ENCODE assay signal across 10 cellular contexts in the genomic region with DNA sequence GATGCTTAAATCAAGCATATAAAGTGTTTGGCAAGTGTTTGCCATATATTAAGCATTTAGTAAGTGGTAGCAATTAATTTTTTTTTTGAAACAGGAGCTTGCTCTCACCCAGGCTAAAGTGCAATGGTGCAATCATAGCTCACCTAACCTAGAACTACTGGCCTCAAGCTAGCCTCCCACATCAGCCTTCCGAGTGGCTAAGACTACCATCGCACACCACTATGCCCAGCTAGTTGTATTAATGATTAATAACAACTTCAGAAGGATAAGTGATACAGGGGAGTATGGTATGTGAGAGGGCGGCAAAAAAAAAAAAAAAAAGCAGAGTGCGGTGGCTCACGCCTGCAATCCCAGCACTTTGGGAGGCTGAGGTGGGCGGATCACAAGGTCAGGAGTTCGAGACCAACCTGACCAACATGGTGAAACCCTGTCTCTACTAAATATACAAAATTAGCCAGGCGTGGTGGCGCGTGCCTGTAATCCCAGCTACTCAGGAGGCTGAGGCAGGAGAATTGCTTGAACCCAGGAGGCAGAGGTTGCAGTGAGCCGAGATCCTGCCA. TPM values are rescaled to one million over a fixed set of nuclear protein-coding genes. Genes with fewer than 3 reads are reported as not detected.
A peak's percentile ranks its signal among the peaks of the same experiment; 100 is the strongest.
DNase-seq lines count a peak whose midpoint lies in the region; ATAC-seq and TF ChIP-seq lines count a peak whose summit lies in the region.
"Not testable (repeated sequence)": the region's sequence is repeated elsewhere in the genome, so short reads cannot be mapped to it uniquely, and the experiment has no call there.
"Had no signal": no experiment of that assay in that cellular context is flagged by ENCODE, and none has a peak within 500 bp of the region (broad histone marks: within the 10 kb centered on the region; RNA-seq: fewer than 3 reads in every experiment).

No MANE protein-coding gene starts in this region.

- TF ChIP-seq EP300 in gastroesophageal sphincter (IDR thresholded peaks at IDR 0.05); transverse colon (IDR thresholded peaks at IDR 0.05; ENCODE audit: low read depth): not testable (repeated sequence)

- H3K4me3 ChIP-seq in BLaER1 (peak overlapping the region; percentile 51; the same call in 1 of the 2 replicates), mesenchymal stem cell (ENCODE audit: insufficient read depth in 1 of 2, low read depth in 1 of 2, low read length in 2 of 2) (peak overlapping the region in 1 of 2 experiments; percentile 35)
- H3K4me3 ChIP-seq in PC-3 (ENCODE audit: low read length); ascending aorta; gastroesophageal sphincter; parathyroid adenoma (ENCODE audit: low read depth, low read length); smooth muscle cell; transverse colon: not testable (repeated sequence)

- in situ Hi-C loops in transverse colon (cut with MboI; ENCODE audit: low pct_ligation_motif_present in 1 of 4, low pct_unique_long_range_greater_than_20kb in 1 of 4, low sequenced_read_pairs in 3 of 4): loop anchor here in 2 of 4 donors (25.0 kb wide), 2 partner anchors 118 to 193 kb away; a partner anchor contains a TSS

- H3K79me2 ChIP-seq in PC-3 (ENCODE audit: low read length) (peaks cover 34% of the 10 kb centered on the region), parathyroid adenoma (peaks cover 39% of the 10 kb centered on the region), smooth muscle cell (ENCODE audit: low read depth) (peaks cover 31% of the 10 kb centered on the region)

- not testable (repeated sequence) for DNase-seq in PC-3; ascending aorta (ENCODE audit: low spot score in 2 of 2); mesenchymal stem cell; smooth muscle cell (lab: John Stamatoyannopoulos, UW; ENCODE audit: unreplicated experiment); transverse colon

- TF ChIP-seq CTCF in PC-3 (conservative IDR thresholded peaks at IDR 0.05; ENCODE audit: low read depth, low read length); ascending aorta (IDR thresholded peaks at IDR 0.05); gastroesophageal sphincter (IDR thresholded peaks at IDR 0.05); parathyroid adenoma (IDR thresholded peaks at IDR 0.05); smooth muscle cell (IDR thresholded peaks at IDR 0.05; ENCODE audit: borderline replicate concordance, insufficient read depth, poor library complexity, severe bottlenecking); transverse colon (IDR thresholded peaks at IDR 0.05): not testable (repeated sequence)

- H3K79me1 ChIP-seq in mesenchymal stem cell (replicated peaks; ENCODE audit: low read length, poor library complexity, severe bottlenecking): not testable (repeated sequence)

- not testable (repeated sequence) for H3K27me3 ChIP-seq in BLaER1; PC-3 (ENCODE audit: low read length); ascending aorta; gastroesophageal sphincter; mesenchymal stem cell (ENCODE audit: control insufficient read depth in 1 of 2, insufficient read depth in 1 of 2, low read length in 2 of 2); parathyroid adenoma (ENCODE audit: control insufficient read depth, insufficient read depth, low read length); smooth muscle cell (ENCODE audit: low read depth); transverse colon

- H3K4me2 ChIP-seq in BLaER1: peak overlapping the region; percentile 99
- H3K4me2 ChIP-seq in PC-3 (ENCODE audit: low read length); mesenchymal stem cell (ENCODE audit: low read length, poor library complexity, severe bottlenecking); parathyroid adenoma (ENCODE audit: low read length); smooth muscle cell: not testable (repeated sequence)

- not testable (repeated sequence) for H3F3A ChIP-seq in PC-3 (ENCODE audit: low read length, unreplicated experiment)
- peaks cover 21% of the 10 kb centered on the region for H3F3A ChIP-seq in smooth muscle cell (ENCODE audit: low read depth)

- not testable (repeated sequence) for H2AK5ac ChIP-seq in mesenchymal stem cell (ENCODE audit: low read length, severe bottlenecking)

- not testable (repeated sequence) for TF ChIP-seq POLR2A in gastroesophageal sphincter (IDR thresholded peaks at IDR 0.05); transverse colon (IDR thresholded peaks at IDR 0.05)

- H3K9ac ChIP-seq in BLaER1: peak overlapping the region; percentile 96
- not testable (repeated sequence) for H3K9ac ChIP-seq in PC-3 (ENCODE audit: low read length); parathyroid adenoma; smooth muscle cell (ENCODE audit: low read depth)
- peak overlapping the region; percentile 98 for H3K9ac ChIP-seq in mesenchymal stem cell (ENCODE audit: low read length)

- H3K14ac ChIP-seq in mesenchymal stem cell (ENCODE audit: low read length in 2 of 2): not testable (repeated sequence)

- intact Hi-C loops in PC-3 (cut with micrococcal nuclease); transverse colon (cut with DNase I; ENCODE audit: low total_unique reads): not testable (repeated sequence)
- intact Hi-C loops in ascending aorta (cut with DNase I): loop anchor here (10.0 kb wide), 1 partner anchor 581 kb away; a partner anchor contains a TSS

- not testable (repeated sequence) for H4K8ac ChIP-seq in mesenchymal stem cell (ENCODE audit: low read length)

- H2BK5ac ChIP-seq in mesenchymal stem cell (ENCODE audit: low read depth, low read length, poor library complexity, severe bottlenecking): not testable (repeated sequence)

- H3K9me3 ChIP-seq in BLaER1; PC-3 (ENCODE audit: low read length); ascending aorta; gastroesophageal sphincter; mesenchymal stem cell (ENCODE audit: control insufficient read depth, low read length); parathyroid adenoma (ENCODE audit: control insufficient read depth, low read length); smooth muscle cell (replicated peaks; ENCODE audit: low read depth); transverse colon: not testable (repeated sequence)

- H3K36me3 ChIP-seq in BLaER1; PC-3 (ENCODE audit: low read depth, low read length); ascending aorta; gastroesophageal sphincter; mesenchymal stem cell (ENCODE audit: control insufficient read depth in 1 of 2, insufficient read depth in 2 of 2, low read depth in 1 of 2, low read length in 2 of 2); parathyroid adenoma (ENCODE audit: control insufficient read depth, insufficient read depth, low read length); smooth muscle cell (ENCODE audit: low read depth); transverse colon: not testable (repeated sequence)

- WGBS in gastroesophageal sphincter (ENCODE audit: low coverage in 1 of 2), 2 donors: 94 to 96% methylated on average over 7 to 11 of the region's 11 CpGs
- 95% methylated on average over 9 of the region's 11 CpGs for WGBS in mesenchymal stem cell
- 98% methylated on average over 11 of the region's 11 CpGs for WGBS in smooth muscle cell (ENCODE audit: low lambda C conversion rate)
- 82 to 91% methylated on average over 5 to 11 of the region's 11 CpGs for WGBS in transverse colon (ENCODE audit: low coverage in 1 of 2), 2 donors

- CTCF ChIA-PET in PC-3 (lab: Charles Lee): not testable (repeated sequence)

- H3K27ac ChIP-seq in BLaER1 (peak overlapping the region; percentile 98), PC-3 (ENCODE audit: low read length) (0 out of 2 replicates have a peak overlapping the region, but pooled peaks have one; percentile 90), ascending aorta (peak overlapping the region; percentile 97 to 98), gastroesophageal sphincter (peak overlapping the region in 3 of 4 donors; percentile 97 to 98 (median 97)), parathyroid adenoma (peak overlapping the region; percentile 100), smooth muscle cell (ENCODE audit: low read depth) (peak overlapping the region; percentile 98), transverse colon (peak overlapping the region; percentile 94 to 99 (median 98))
- H3K27ac ChIP-seq in mesenchymal stem cell (ENCODE audit: low read length, poor library complexity, severe bottlenecking): not testable (repeated sequence)

- not testable (repeated sequence) for BruUV-seq in PC-3 (replicated peaks; lab: Mats Ljungman, UMichigan)

- not testable (repeated sequence) for H3K4ac ChIP-seq in mesenchymal stem cell (ENCODE audit: low read depth in 1 of 2, low read length in 2 of 2)

- not testable (repeated sequence) for H2BK12ac ChIP-seq in mesenchymal stem cell (ENCODE audit: low read length in 2 of 2)

- not testable (repeated sequence) for H3K18ac ChIP-seq in mesenchymal stem cell (ENCODE audit: low read depth in 1 of 2, low read length in 2 of 2)

- ATAC-seq in PC-3, gastroesophageal sphincter: not testable (repeated sequence)

- H4K20me1 ChIP-seq in BLaER1 (peaks cover 14% of the 10 kb centered on the region), smooth muscle cell (ENCODE audit: low read depth) (peaks cover 13% of the 10 kb centered on the region)
- H4K20me1 ChIP-seq in PC-3 (ENCODE audit: low read length): not testable (repeated sequence)

- H3K9me2 ChIP-seq in PC-3 (replicated peaks; ENCODE audit: low read length): not testable (repeated sequence)

- not testable (repeated sequence) for H2AFZ ChIP-seq in PC-3 (ENCODE audit: low read length); mesenchymal stem cell (ENCODE audit: low read depth, low read length); smooth muscle cell (ENCODE audit: low read depth)
- peak overlapping the region; percentile 82 for H2AFZ ChIP-seq in parathyroid adenoma

- not testable (repeated sequence) for H4K91ac ChIP-seq in mesenchymal stem cell (ENCODE audit: low read length)

- H2BK15ac ChIP-seq in mesenchymal stem cell (ENCODE audit: low read depth, poor library complexity, severe bottlenecking): not testable (repeated sequence)

- H3K4me1 ChIP-seq in BLaER1 (peaks cover 82% of the 10 kb centered on the region), PC-3 (ENCODE audit: insufficient read depth, low read length) (peaks cover 35% of the 10 kb centered on the region), ascending aorta (peaks cover 24 to 50% of the 10 kb centered on the region in 2 donors), gastroesophageal sphincter (peaks cover 3 to 75% (median 25%) of the 10 kb centered on the region in 3 donors), mesenchymal stem cell (ENCODE audit: control insufficient read depth, insufficient read depth, low read depth, low read length) (peaks cover 18% of the 10 kb centered on the region), parathyroid adenoma (peaks cover 28% of the 10 kb centered on the region), smooth muscle cell (ENCODE audit: low read depth) (peaks cover 17% of the 10 kb centered on the region), transverse colon (peaks cover 9 to 51% (median 34%) of the 10 kb centered on the region in 4 donors)

- not testable (repeated sequence) for H3K23ac ChIP-seq in mesenchymal stem cell (ENCODE audit: low read length in 2 of 2)

- H2BK120ac ChIP-seq in mesenchymal stem cell (ENCODE audit: low read depth, low read length): not testable (repeated sequence)

- POLR2A ChIA-PET in PC-3 (lab: Charles Lee; ENCODE audit: unreplicated experiment): not testable (repeated sequence)

RNA-seq across cellular contexts. Expression of a gene that starts 2.3 kb away (rescaled TPM):
- 95.1 and 97.4 TPM in 2 replicates for total RNA-seq in PC-3 (2014; rRNA removed)
- total RNA-seq in ascending aorta: 528 TPM
- 100 to 1,000 TPM; 150 to 356 (median 227) TPM for total RNA-seq in gastroesophageal sphincter
- polyA plus RNA-seq in mesenchymal stem cell (2013, experiment 1 of 2): 307 TPM
- polyA plus RNA-seq in mesenchymal stem cell (2013, experiment 2 of 2): 298 TPM
- total RNA-seq in smooth muscle cell: 110 and 139 TPM in 2 replicates
- polyA plus RNA-seq in smooth muscle cell: 144 and 148 TPM in 2 replicates
- 100 to 1,000 TPM; 229 to 317 (median 258) TPM for total RNA-seq in transverse colon

RNA-seq across cellular contexts. Expression of a gene that starts 31.2 kb away (rescaled TPM):
- total RNA-seq in PC-3 (2014; rRNA removed): 2.3 and 2.9 TPM in 2 replicates
- total RNA-seq in ascending aorta: 14.3 TPM
- total RNA-seq in gastroesophageal sphincter: 10 to 100 TPM in 1 of 4 donors, 1 to 10 TPM in 1, under 1 TPM in 1, not detected in 1; 0.62 to 19.9 (median 5.2) TPM
- polyA plus RNA-seq in mesenchymal stem cell (2013, experiment 1 of 2): 1.7 TPM
- polyA plus RNA-seq in mesenchymal stem cell (2013, experiment 2 of 2): 1.3 TPM
- 1.3 and 1.5 TPM in 2 replicates for total RNA-seq in smooth muscle cell
- polyA plus RNA-seq in smooth muscle cell: 0.57 and 1.0 TPM in 2 replicates
- 100 to 1,000 TPM; 151 to 757 (median 502) TPM for total RNA-seq in transverse colon

RNA-seq across cellular contexts. Expression of a gene that starts 33.7 kb away (rescaled TPM):
- total RNA-seq in PC-3 (2014; rRNA removed): 18.0 and 18.4 TPM in 2 replicates
- total RNA-seq in ascending aorta: not detected
- 10 to 100 TPM in 1 of 4 donors, 1 to 10 TPM in 1, under 1 TPM in 2; 0.35 to 44.5 (median 1.3) TPM for total RNA-seq in gastroesophageal sphincter
- 0.15 TPM for polyA plus RNA-seq in mesenchymal stem cell (2013, experiment 1 of 2)
- polyA plus RNA-seq in mesenchymal stem cell (2013, experiment 2 of 2): 0.23 TPM
- total RNA-seq in smooth muscle cell: 6.5 and 7.8 TPM in 2 replicates
- polyA plus RNA-seq in smooth muscle cell: 5.2 and 21.9 TPM in 2 replicates
- 100 to 1,000 TPM; 142 to 373 (median 198) TPM for total RNA-seq in transverse colon
- total RNA-seq: CD8-positive, alpha-beta T cell had no signal
- polyA plus RNA-seq: BJ had no signal

RNA-seq across cellular contexts. Expression of a gene that starts 39.8 kb away (rescaled TPM):
- total RNA-seq in PC-3 (2014; rRNA removed): 160 and 163 TPM in 2 replicates
- total RNA-seq in ascending aorta: 284 TPM
- 100 to 1,000 TPM in 3 of 4 donors, 10 to 100 TPM in 1; 86.5 to 139 (median 119) TPM for total RNA-seq in gastroesophageal sphincter
- polyA plus RNA-seq in mesenchymal stem cell (2013, experiment 1 of 2): 262 TPM
- polyA plus RNA-seq in mesenchymal stem cell (2013, experiment 2 of 2): 265 TPM
- total RNA-seq in smooth muscle cell: 35.1 and 38.3 TPM in 2 replicates
- 72.9 and 97.8 TPM in 2 replicates for polyA plus RNA-seq in smooth muscle cell
- 100 to 1,000 TPM; 148 to 367 (median 208) TPM for total RNA-seq in transverse colon
